7 cellular contexts compared by ENCODE assay signal in the genomic region with DNA sequence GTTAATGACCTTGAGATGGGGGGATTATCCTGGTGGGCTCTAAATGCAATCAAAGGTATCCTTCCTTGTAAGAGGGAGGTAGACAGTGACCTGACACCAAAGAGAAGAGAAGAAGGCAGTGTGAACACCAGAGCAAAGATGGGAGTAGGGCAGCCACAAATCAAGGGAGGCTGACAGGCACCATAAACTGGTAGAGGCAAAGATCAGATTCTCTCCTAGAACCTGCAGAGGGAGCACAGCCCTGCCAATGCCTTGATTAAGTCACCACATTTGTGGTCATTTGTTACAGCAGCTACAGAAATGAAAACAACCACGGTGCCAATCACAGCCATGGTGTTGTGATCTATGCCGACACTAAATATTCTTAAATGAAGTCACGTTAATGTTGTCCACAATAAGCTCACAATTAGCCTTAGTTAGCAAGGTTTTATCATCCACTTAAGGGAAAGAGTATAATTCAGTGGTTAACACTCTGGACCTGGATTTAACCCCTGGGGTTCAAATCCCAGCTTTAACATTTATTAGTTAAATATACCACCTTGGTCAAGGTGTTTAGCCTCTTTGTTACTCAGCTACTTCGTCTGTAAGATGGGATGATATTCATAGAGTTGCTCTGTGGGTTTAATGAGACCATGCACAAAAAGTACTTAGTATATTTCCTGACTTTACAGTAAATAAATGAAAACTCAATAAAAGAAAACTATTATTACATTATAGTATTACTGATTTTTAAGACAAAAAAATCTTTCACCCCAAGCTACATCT.
DNase-seq lines count a peak whose midpoint lies in the region; FAIRE-seq and TF ChIP-seq lines count a peak whose summit lies in the region.

No MANE protein-coding gene starts in this region.

- no peak for DNase-seq in H54 (ENCODE audit: insufficient read length, low spot score)
- peak; percentile 53 for DNase-seq in SW480 (ENCODE audit: low spot score)
- DNase-seq in fibroblast of villous mesenchyme (ENCODE audit: low read depth), result peak; percentile 74
- DNase-seq in urothelium cell line (ENCODE audit: low spot score), result peak; percentile 16
- no peak for DNase-seq in GF-D8 (lab: John Stamatoyannopoulos, UW)
- no peak for DNase-seq in NCI-H226

- peak overlapping the region; percentile 9 for H3K4me3 ChIP-seq in fibroblast of villous mesenchyme (ENCODE audit: low read depth, low read length)

- no peak for TF ChIP-seq POLR2A in H54 (IDR thresholded peaks at IDR 0.05; ENCODE audit: low read depth, low read length)

- TF ChIP-seq CTCF in GM12874 (IDR thresholded peaks at IDR 0.05; ENCODE audit: insufficient read depth, low read depth, low read length), result peak; percentile 34; the same call in 1 of the 2 replicates
- TF ChIP-seq CTCF in fibroblast of villous mesenchyme (IDR thresholded peaks at IDR 0.05; ENCODE audit: insufficient read depth, low read depth, low read length), result peak; percentile 52

- FAIRE-seq in H54 (lab: Jason Lieb, UNC) (peak; percentile 82), urothelium cell line (lab: Jason Lieb, UNC) (no peak)

Comparison
In these comparisons a context has a peak if more than half of its experiments do, and no peak if none do; other contexts are left out.
1. DNase-seq: peak in SW480 (single experiment), fibroblast of villous mesenchyme (single experiment) and urothelium cell line (single experiment); none in H54 (single experiment), GF-D8 (single experiment) and NCI-H226 (single experiment).